Comparison of ENCODE assay signal across 16 cellular contexts in genomic region chr11:46240861-46241260, GRCh38. TPM values are rescaled to one million over a fixed set of nuclear protein-coding genes. Genes with fewer than 3 reads are reported as not detected.
"Had no signal": no experiment of that assay in that cellular context is flagged by ENCODE, and none has a peak within 500 bp of the region (broad histone marks: within the 10 kb centered on the region; RNA-seq: fewer than 3 reads in every experiment).

No MANE protein-coding gene starts in this region.

- H3K9me3 ChIP-seq: adrenal gland, colonic mucosa, esophagus squamous epithelium, ovary, sigmoid colon had no signal

- DNase-seq: activated CD4-positive, alpha-beta T cell treated with anti-CD3 and anti-CD28 coated beads, Interleukin-2, amount 50 U/mL, for 48 hours; activated naive CD4-positive, alpha-beta T cell treated with anti-CD3 and anti-CD28 coated beads, Interleukin-2, amount 10 ng/mL, durations not matched to agents 7 days and 5 days; central memory CD4-positive, alpha-beta T cell; colonic mucosa; esophagus squamous epithelium; hippocampal formation; kidney glomerular epithelial cell; midbrain; ovary; sigmoid colon; stimulated activated CD4-positive, alpha-beta T cell treated with anti-CD3 and anti-CD28 coated beads, Interleukin-1b, Interleukin-23, amount 100 ng/mL, for 48 hours; stimulated activated naive CD8-positive, alpha-beta T cell treated with anti-CD3 and anti-CD28 coated beads, Interleukin-15, amount 100 ng/mL, for 72 hours; WERI-Rb-1 had no signal

- H3K27me3 ChIP-seq: adrenal gland, ovary, sigmoid colon had no signal

- H3K4me3 ChIP-seq: adrenal gland, colonic mucosa, esophagus squamous epithelium, ovary, sigmoid colon had no signal

- H3K27ac ChIP-seq: adrenal gland, colonic mucosa, ovary, WERI-Rb-1 had no signal

- ATAC-seq: activated T-helper 17 cell treated with anti-CD3 and anti-CD28 coated beads, Interleukin-2, amount 50 U/mL, for 72 hours; stimulated activated naive CD8-positive, alpha-beta T cell treated with anti-CD3 and anti-CD28 coated beads, Interleukin-15, amount 100 ng/mL, for 72 hours had no signal

- H3K36me3 ChIP-seq: adrenal gland, colonic mucosa, esophagus squamous epithelium, ovary, sigmoid colon, WERI-Rb-1 had no signal

RNA-seq across cellular contexts. Expression of gene CREB3L1, which starts 36.6 kb away (rescaled TPM):
- polyA plus RNA-seq: neural cell had no signal
